Comparison of ENCODE assay signal across 26 cellular contexts in the genomic region with DNA sequence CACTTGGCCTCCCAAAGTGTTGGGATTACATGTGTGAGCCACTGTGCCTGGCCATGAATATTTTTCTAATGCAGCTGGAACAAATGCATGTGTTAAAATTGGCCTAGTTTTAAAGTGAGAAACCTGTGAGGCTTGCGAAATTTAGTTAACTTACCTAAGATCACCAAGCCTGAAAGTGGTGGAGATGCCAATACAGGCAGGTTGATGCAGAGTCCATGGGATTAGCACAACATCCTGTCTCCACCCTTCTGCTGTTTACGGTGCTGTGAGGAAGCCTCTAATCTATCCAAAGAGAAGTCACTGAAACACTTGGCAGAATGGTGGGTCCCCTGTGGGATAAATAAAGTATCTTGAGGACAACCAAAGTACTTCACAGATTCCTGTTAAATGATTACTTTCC.
"Had no signal": no experiment of that assay in that cellular context is flagged by ENCODE, and none has a peak within 500 bp of the region (broad histone marks: within the 10 kb centered on the region; RNA-seq: fewer than 3 reads in every experiment).

No MANE protein-coding gene starts in this region.

- H3K36me3 ChIP-seq: left lung, ovary, spleen, upper lobe of left lung had no signal

- H3K9me3 ChIP-seq: esophagus muscularis mucosa, left lung, ovary, psoas muscle, sigmoid colon, spleen, thoracic aorta, tibial nerve, upper lobe of left lung had no signal

- H3K36me3 Mint-ChIP-seq: natural killer cell; stimulated activated memory B cell treated with anti-CD40 and anti-IgM and Interleukin-4, amounts not matched to agents 10 μg/mL and 1 μg/mL and 100 μg/mL, for 72 hours had no signal

- H3K27me3 Mint-ChIP-seq: effector memory CD8-positive, alpha-beta T cell; stimulated activated memory B cell treated with anti-CD40 and anti-IgM and Interleukin-4, amounts not matched to agents 10 μg/mL and 1 μg/mL and 100 μg/mL, for 72 hours had no signal

- H3K4me3 ChIP-seq: esophagus muscularis mucosa, left lung, ovary, psoas muscle, sigmoid colon, spleen, thoracic aorta, tibial nerve, upper lobe of left lung had no signal

- H3K9me3 Mint-ChIP-seq: effector memory CD8-positive, alpha-beta T cell; natural killer cell; stimulated activated memory B cell treated with anti-CD40 and anti-IgM and Interleukin-4, amounts not matched to agents 10 μg/mL and 1 μg/mL and 100 μg/mL, for 72 hours had no signal

- H3K27ac ChIP-seq: esophagus muscularis mucosa, left lung, ovary, psoas muscle, sigmoid colon, spleen, thoracic aorta, tibial nerve, upper lobe of left lung had no signal

- H3K27me3 ChIP-seq: esophagus muscularis mucosa, left lung, ovary, sigmoid colon, spleen, tibial nerve, upper lobe of left lung had no signal

- H3K4me3 Mint-ChIP-seq: effector memory CD8-positive, alpha-beta T cell; natural killer cell; stimulated activated memory B cell treated with anti-CD40 and anti-IgM and Interleukin-4, amounts not matched to agents 10 μg/mL and 1 μg/mL and 100 μg/mL, for 72 hours had no signal

- H3K27ac Mint-ChIP-seq: effector memory CD8-positive, alpha-beta T cell; natural killer cell; stimulated activated memory B cell treated with anti-CD40 and anti-IgM and Interleukin-4, amounts not matched to agents 10 μg/mL and 1 μg/mL and 100 μg/mL, for 72 hours had no signal

- H3K4me1 Mint-ChIP-seq: natural killer cell; stimulated activated memory B cell treated with anti-CD40 and anti-IgM and Interleukin-4, amounts not matched to agents 10 μg/mL and 1 μg/mL and 100 μg/mL, for 72 hours had no signal

- H3K4me1 ChIP-seq: left lung, psoas muscle, spleen, tibial nerve, upper lobe of left lung had no signal

- DNase-seq: cerebellar nuclear complex; cortex of kidney; effector memory CD8-positive, alpha-beta T cell; hypothalamus; kidney; left lung; mesendoderm; midbrain; natural killer cell; occipital lobe; ovary; psoas muscle; right cardiac atrium; sigmoid colon; spleen; stimulated activated CD4-positive, alpha-beta T cell treated with anti-CD3 and anti-CD28 coated beads, Interleukin-4, amount 100 ng/mL, for 4 hours; stimulated activated naive CD8-positive, alpha-beta T cell treated with anti-CD3 and anti-CD28 coated beads, Interleukin-15, Interleukin-2, amounts not matched to agents 100 U/mL and 50 U/mL, for 24 hours; substantia nigra; upper lobe of left lung had no signal

- ATAC-seq: effector memory CD8-positive, alpha-beta T cell; left lung; natural killer cell; psoas muscle; right cardiac atrium; stimulated activated memory B cell treated with anti-CD40 and anti-IgM and Interleukin-4, amounts not matched to agents 10 μg/mL and 1 μg/mL and 100 μg/mL, for 72 hours; stimulated activated naive CD8-positive, alpha-beta T cell treated with anti-CD3 and anti-CD28 coated beads, Interleukin-15, Interleukin-2, amounts not matched to agents 100 U/mL and 50 U/mL, for 24 hours had no signal

- FAIRE-seq: endometrium, frontal cortex, kidney, urothelium cell line had no signal
